ENCODE assay signal across 2 cellular contexts in the genomic region with DNA sequence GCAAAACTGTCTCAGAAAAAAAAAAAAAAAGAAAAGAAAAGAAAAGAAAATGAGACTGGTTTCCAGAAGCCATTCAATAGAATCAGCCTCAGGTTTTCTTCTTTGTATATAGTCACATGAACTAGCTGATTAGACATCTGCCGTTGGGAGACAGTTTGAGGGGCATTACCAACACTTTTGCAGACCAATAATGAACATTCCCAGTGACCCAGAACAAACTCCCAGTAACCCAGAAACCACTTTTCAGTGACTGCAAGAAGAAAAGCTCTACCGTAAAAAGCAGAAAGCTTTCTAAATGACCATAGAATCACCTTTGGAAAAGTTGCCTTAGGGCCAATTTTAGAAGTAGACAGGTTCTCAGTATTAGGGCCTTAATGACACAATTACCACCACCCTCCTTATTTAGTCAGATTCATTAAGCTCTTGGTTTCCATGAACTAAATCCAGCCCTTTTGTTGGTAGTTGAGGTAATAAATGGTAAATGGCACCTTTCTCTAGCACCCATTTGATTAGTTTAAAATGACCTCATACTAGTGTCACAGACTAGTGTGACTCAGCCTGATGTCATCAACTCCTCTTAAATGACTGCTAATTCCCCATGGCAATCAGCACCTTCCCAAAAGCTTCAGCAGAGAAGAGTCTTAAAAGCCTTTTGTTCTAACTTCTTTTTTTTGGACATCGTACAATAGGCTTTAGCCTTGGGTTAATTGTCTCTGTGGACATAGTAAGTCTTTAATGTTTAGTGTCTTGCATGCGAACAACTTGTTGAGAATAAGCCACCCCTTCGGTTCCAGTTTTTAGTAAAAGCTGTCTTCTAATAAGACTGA.
A peak's percentile ranks its signal among the peaks of the same experiment; 100 is the strongest.
TF ChIP-seq lines count a peak whose summit lies in the region.

No MANE protein-coding gene starts in this region.

TF ChIP-seq in IMR-90, 13 proteins besides CTCF, POLR2A, EP300 and RAD21:
- TF ChIP-seq RCOR1 (IDR thresholded peaks at IDR 0.05; ENCODE audit: insufficient replicate concordance, low read length) = no peak
- no peak for TF ChIP-seq SMC3 (IDR thresholded peaks at IDR 0.05; ENCODE audit: low read depth, low read length)
- no peak for TF ChIP-seq NFE2L2 (IDR thresholded peaks at IDR 0.05; ENCODE audit: low read depth, low read length)
- TF ChIP-seq BHLHE40 (IDR thresholded peaks at IDR 0.05; ENCODE audit: low read depth, low read length) = no peak

TF ChIP-seq in K562, 482 proteins besides CTCF, POLR2A, EP300 and RAD21 (continues in another document):
- no peak for TF ChIP-seq ZNF133 (CRISPR knock-in tag; IDR thresholded peaks at IDR 0.05)
- peak; percentile 64; the same call in 1 of the 2 replicates for TF ChIP-seq SMARCC2 (IDR thresholded peaks at IDR 0.05; ENCODE audit: low read depth)
- no peak for TF ChIP-seq ZNF699 (CRISPR knock-in tag; IDR thresholded peaks at IDR 0.05; ENCODE audit: insufficient replicate concordance)
- TF ChIP-seq CREB1 (IDR thresholded peaks at IDR 0.05) = peak; percentile 91
- TF ChIP-seq CREB1 (CRISPR knock-in tag; IDR thresholded peaks at IDR 0.05) = peak; percentile 92
- TF ChIP-seq BRF1 (IDR thresholded peaks at IDR 0.05; ENCODE audit: borderline replicate concordance, extremely low read depth, insufficient read length) = no peak
- TF ChIP-seq, protein P1, sequence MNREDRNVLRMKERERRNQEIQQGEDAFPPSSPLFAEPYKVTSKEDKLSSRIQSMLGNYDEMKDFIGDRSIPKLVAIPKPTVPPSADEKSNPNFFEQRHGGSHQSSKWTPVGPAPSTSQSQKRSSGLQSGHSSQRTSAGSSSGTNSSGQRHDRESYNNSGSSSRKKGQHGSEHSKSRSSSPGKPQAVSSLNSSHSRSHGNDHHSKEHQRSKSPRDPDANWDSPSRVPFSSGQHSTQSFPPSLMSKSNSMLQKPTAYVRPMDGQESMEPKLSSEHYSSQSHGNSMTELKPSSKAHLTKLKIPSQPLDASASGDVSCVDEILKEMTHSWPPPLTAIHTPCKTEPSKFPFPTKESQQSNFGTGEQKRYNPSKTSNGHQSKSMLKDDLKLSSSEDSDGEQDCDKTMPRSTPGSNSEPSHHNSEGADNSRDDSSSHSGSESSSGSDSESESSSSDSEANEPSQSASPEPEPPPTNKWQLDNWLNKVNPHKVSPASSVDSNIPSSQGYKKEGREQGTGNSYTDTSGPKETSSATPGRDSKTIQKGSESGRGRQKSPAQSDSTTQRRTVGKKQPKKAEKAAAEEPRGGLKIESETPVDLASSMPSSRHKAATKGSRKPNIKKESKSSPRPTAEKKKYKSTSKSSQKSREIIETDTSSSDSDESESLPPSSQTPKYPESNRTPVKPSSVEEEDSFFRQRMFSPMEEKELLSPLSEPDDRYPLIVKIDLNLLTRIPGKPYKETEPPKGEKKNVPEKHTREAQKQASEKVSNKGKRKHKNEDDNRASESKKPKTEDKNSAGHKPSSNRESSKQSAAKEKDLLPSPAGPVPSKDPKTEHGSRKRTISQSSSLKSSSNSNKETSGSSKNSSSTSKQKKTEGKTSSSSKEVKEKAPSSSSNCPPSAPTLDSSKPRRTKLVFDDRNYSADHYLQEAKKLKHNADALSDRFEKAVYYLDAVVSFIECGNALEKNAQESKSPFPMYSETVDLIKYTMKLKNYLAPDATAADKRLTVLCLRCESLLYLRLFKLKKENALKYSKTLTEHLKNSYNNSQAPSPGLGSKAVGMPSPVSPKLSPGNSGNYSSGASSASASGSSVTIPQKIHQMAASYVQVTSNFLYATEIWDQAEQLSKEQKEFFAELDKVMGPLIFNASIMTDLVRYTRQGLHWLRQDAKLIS (CRISPR knock-in tag; IDR thresholded peaks at IDR 0.05) = no peak
- TF ChIP-seq NFE2 (IDR thresholded peaks at IDR 0.05; ENCODE audit: low read depth) = peak; percentile 27; the same call in 1 of the 2 replicates
- TF ChIP-seq RBM34 (IDR thresholded peaks at IDR 0.05; ENCODE audit: borderline replicate concordance, insufficient read depth, low read length) = no peak
- TF ChIP-seq ZC3H8 (IDR thresholded peaks at IDR 0.05) = no peak
- peak; percentile 44; the same call in 1 of the 2 replicates for TF ChIP-seq KHSRP (IDR thresholded peaks at IDR 0.05)
- TF ChIP-seq, protein P2, sequence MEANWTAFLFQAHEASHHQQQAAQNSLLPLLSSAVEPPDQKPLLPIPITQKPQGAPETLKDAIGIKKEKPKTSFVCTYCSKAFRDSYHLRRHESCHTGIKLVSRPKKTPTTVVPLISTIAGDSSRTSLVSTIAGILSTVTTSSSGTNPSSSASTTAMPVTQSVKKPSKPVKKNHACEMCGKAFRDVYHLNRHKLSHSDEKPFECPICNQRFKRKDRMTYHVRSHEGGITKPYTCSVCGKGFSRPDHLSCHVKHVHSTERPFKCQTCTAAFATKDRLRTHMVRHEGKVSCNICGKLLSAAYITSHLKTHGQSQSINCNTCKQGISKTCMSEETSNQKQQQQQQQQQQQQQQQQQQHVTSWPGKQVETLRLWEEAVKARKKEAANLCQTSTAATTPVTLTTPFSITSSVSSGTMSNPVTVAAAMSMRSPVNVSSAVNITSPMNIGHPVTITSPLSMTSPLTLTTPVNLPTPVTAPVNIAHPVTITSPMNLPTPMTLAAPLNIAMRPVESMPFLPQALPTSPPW (CRISPR knock-in tag; IDR thresholded peaks at IDR 0.05) = peak; percentile 23; the same call in 1 of the 2 replicates
- no peak for TF ChIP-seq EGR1 (conservative IDR thresholded peaks at IDR 0.05)
- TF ChIP-seq ZNF584 (CRISPR knock-in tag; IDR thresholded peaks at IDR 0.05; ENCODE audit: low read depth) = peak; percentile 31; the same call in 1 of the 2 replicates
- TF ChIP-seq POLR2B (IDR thresholded peaks at IDR 0.05; ENCODE audit: low read depth, partially characterized antibody) = no peak
- TF ChIP-seq, protein P3, sequence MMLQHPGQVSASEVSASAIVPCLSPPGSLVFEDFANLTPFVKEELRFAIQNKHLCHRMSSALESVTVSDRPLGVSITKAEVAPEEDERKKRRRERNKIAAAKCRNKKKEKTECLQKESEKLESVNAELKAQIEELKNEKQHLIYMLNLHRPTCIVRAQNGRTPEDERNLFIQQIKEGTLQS (IDR thresholded peaks at IDR 0.05) = peak; percentile 97
- TF ChIP-seq, protein P3 (CRISPR knock-in tag; conservative IDR thresholded peaks at IDR 0.05) = no peak
- no peak for TF ChIP-seq ZNF324 (CRISPR knock-in tag; IDR thresholded peaks at IDR 0.05)
- TF ChIP-seq, protein P4, sequence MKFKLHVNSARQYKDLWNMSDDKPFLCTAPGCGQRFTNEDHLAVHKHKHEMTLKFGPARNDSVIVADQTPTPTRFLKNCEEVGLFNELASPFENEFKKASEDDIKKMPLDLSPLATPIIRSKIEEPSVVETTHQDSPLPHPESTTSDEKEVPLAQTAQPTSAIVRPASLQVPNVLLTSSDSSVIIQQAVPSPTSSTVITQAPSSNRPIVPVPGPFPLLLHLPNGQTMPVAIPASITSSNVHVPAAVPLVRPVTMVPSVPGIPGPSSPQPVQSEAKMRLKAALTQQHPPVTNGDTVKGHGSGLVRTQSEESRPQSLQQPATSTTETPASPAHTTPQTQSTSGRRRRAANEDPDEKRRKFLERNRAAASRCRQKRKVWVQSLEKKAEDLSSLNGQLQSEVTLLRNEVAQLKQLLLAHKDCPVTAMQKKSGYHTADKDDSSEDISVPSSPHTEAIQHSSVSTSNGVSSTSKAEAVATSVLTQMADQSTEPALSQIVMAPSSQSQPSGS (CRISPR knock-in tag; IDR thresholded peaks at IDR 0.05) = peak; percentile 64; the same call in 1 of the 2 replicates
- peak; percentile 93 for TF ChIP-seq CREM (IDR thresholded peaks at IDR 0.05; ENCODE audit: low read depth)
- TF ChIP-seq TRIM24 (IDR thresholded peaks at IDR 0.05) = peak in 1 of 2 experiments; percentile 38; a peak in 1 of 4 replicates
- TF ChIP-seq, protein P5, sequence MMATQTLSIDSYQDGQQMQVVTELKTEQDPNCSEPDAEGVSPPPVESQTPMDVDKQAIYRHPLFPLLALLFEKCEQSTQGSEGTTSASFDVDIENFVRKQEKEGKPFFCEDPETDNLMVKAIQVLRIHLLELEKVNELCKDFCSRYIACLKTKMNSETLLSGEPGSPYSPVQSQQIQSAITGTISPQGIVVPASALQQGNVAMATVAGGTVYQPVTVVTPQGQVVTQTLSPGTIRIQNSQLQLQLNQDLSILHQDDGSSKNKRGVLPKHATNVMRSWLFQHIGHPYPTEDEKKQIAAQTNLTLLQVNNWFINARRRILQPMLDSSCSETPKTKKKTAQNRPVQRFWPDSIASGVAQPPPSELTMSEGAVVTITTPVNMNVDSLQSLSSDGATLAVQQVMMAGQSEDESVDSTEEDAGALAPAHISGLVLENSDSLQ (IDR thresholded peaks at IDR 0.05) = peak; percentile 23; the same call in 1 of the 2 replicates
- TF ChIP-seq OTX1 (CRISPR knock-in tag; IDR thresholded peaks at IDR 0.05) = no peak
- TF ChIP-seq GATAD2B (IDR thresholded peaks at IDR 0.05; ENCODE audit: borderline replicate concordance) = 0 out of 2 replicates have a peak, but pooled peaks have one; percentile 28
- 0 out of 2 replicates have a peak, but pooled peaks have one; percentile 54 for TF ChIP-seq TARDBP (IDR thresholded peaks at IDR 0.05)
- no peak for TF ChIP-seq ETV1 (tag; conservative IDR thresholded peaks at IDR 0.05; ENCODE audit: low read depth)
- 0 out of 2 replicates have a peak, but pooled peaks have one; percentile 48 for TF ChIP-seq JUNB (CRISPR knock-in tag; conservative IDR thresholded peaks at IDR 0.05)
- peak; percentile 52; the same call in 1 of the 2 replicates for TF ChIP-seq ARID1B (IDR thresholded peaks at IDR 0.05)
- TF ChIP-seq MTA3 (IDR thresholded peaks at IDR 0.05; ENCODE audit: borderline replicate concordance) = peak; percentile 47; the same call in 1 of the 2 replicates
- TF ChIP-seq CEBPG (CRISPR knock-in tag; IDR thresholded peaks at IDR 0.05) = no peak
- TF ChIP-seq CEBPG (tag; conservative IDR thresholded peaks at IDR 0.05 in 1 of 2, IDR thresholded peaks at IDR 0.05 in 1 of 2) = peak in 1 of 2 experiments; percentile 51; a peak in 2 of 4 replicates
- TF ChIP-seq TBL1XR1 (IDR thresholded peaks at IDR 0.05; ENCODE audit: low read length in 2 of 2) = peak in 1 of 2 experiments; percentile 49; a peak in 1 of 4 replicates
- TF ChIP-seq NELFE (IDR thresholded peaks at IDR 0.05; ENCODE audit: insufficient read depth, insufficient read length) = no peak
- TF ChIP-seq, protein P6, sequence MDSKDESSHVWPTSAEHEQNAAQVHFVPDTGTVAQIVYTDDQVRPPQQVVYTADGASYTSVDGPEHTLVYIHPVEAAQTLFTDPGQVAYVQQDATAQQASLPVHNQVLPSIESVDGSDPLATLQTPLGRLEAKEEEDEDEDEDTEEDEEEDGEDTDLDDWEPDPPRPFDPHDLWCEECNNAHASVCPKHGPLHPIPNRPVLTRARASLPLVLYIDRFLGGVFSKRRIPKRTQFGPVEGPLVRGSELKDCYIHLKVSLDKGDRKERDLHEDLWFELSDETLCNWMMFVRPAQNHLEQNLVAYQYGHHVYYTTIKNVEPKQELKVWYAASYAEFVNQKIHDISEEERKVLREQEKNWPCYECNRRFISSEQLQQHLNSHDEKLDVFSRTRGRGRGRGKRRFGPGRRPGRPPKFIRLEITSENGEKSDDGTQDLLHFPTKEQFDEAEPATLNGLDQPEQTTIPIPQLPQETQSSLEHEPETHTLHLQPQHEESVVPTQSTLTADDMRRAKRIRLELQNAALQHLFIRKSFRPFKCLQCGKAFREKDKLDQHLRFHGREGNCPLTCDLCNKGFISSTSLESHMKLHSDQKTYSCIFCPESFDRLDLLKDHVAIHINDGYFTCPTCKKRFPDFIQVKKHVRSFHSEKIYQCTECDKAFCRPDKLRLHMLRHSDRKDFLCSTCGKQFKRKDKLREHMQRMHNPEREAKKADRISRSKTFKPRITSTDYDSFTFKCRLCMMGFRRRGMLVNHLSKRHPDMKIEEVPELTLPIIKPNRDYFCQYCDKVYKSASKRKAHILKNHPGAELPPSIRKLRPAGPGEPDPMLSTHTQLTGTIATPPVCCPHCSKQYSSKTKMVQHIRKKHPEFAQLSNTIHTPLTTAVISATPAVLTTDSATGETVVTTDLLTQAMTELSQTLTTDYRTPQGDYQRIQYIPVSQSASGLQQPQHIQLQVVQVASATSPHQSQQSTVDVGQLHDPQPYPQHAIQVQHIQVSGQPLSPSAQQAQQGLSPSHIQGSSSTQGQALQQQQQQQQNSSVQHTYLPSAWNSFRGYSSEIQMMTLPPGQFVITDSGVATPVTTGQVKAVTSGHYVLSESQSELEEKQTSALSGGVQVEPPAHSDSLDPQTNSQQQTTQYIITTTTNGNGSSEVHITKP (IDR thresholded peaks at IDR 0.05; ENCODE audit: partially characterized antibody) = no peak
- TF ChIP-seq TEAD2 (tag; IDR thresholded peaks at IDR 0.05) = no peak
- TF ChIP-seq RBM25 (IDR thresholded peaks at IDR 0.05; ENCODE audit: low read depth, low read length, severe bottlenecking) = no peak
- TF ChIP-seq GATAD2A (IDR thresholded peaks at IDR 0.05) = no peak
- TF ChIP-seq, protein P7, sequence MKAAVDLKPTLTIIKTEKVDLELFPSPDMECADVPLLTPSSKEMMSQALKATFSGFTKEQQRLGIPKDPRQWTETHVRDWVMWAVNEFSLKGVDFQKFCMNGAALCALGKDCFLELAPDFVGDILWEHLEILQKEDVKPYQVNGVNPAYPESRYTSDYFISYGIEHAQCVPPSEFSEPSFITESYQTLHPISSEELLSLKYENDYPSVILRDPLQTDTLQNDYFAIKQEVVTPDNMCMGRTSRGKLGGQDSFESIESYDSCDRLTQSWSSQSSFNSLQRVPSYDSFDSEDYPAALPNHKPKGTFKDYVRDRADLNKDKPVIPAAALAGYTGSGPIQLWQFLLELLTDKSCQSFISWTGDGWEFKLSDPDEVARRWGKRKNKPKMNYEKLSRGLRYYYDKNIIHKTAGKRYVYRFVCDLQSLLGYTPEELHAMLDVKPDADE (conservative IDR thresholded peaks at IDR 0.05; ENCODE audit: control insufficient read depth, low read depth, low read length) = no peak
- peak; percentile 26 for TF ChIP-seq MEIS2 (IDR thresholded peaks at IDR 0.05; ENCODE audit: partially characterized antibody)
- no peak for TF ChIP-seq ATF1 (CRISPR knock-in tag; IDR thresholded peaks at IDR 0.05)
- TF ChIP-seq ATF1 (tag; IDR thresholded peaks at IDR 0.05) = peak; percentile 93
- TF ChIP-seq NBN (IDR thresholded peaks at IDR 0.05; ENCODE audit: low read depth) = peak; percentile 30; the same call in 1 of the 2 replicates
- TF ChIP-seq RFX1 (IDR thresholded peaks at IDR 0.05) = peak; percentile 33
- peak; percentile 95 for TF ChIP-seq ATF7 (IDR thresholded peaks at IDR 0.05)
- TF ChIP-seq PHB2 (IDR thresholded peaks at IDR 0.05; ENCODE audit: low read depth) = no peak
- TF ChIP-seq, protein P8, sequence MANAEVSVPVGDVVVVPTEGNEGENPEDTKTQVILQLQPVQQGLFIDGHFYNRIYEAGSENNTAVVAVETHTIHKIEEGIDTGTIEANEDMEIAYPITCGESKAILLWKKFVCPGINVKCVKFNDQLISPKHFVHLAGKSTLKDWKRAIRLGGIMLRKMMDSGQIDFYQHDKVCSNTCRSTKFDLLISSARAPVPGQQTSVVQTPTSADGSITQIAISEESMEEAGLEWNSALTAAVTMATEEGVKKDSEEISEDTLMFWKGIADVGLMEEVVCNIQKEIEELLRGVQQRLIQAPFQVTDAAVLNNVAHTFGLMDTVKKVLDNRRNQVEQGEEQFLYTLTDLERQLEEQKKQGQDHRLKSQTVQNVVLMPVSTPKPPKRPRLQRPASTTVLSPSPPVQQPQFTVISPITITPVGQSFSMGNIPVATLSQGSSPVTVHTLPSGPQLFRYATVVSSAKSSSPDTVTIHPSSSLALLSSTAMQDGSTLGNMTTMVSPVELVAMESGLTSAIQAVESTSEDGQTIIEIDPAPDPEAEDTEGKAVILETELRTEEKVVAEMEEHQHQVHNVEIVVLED (CRISPR knock-in tag; IDR thresholded peaks at IDR 0.05) = peak; percentile 15; the same call in 1 of the 2 replicates
